Comparison of ENCODE assay signal across 10 cellular contexts in the genomic region with DNA sequence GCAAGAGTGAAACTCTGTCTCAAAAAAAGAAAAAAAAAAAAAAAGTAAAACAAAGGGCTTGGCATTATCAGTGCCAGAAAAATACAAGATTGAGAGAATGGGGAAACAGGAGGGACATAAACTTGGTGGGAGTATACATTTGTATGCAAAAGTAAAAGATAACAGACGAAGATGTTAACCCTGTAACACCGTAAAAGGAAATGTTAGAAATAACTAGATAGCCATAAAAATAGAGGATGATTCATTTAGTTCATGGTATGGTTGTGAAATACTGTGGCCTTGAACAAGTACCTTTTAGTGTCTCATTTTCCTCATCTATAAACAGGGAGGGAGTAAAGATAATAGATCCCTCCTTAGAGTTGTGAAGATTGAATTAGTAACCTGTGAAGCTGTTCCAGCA. TPM values are rescaled to one million over a fixed set of nuclear protein-coding genes. Genes with fewer than 3 reads are reported as not detected.
A peak's percentile ranks its signal among the peaks of the same experiment; 100 is the strongest.
DNase-seq lines count a peak whose midpoint lies in the region; ATAC-seq, FAIRE-seq and TF ChIP-seq lines count a peak whose summit lies in the region.
"Had no signal": no experiment of that assay in that cellular context is flagged by ENCODE, and none has a peak within 500 bp of the region (broad histone marks: within the 10 kb centered on the region; RNA-seq: fewer than 3 reads in every experiment).

No MANE protein-coding gene starts in this region.

- TF ChIP-seq CTCF in CD14-positive monocyte (IDR thresholded peaks at IDR 0.05) (no peak), activated B cell treated with CpG ODN at 0.5 μM for 24 hours (IDR thresholded peaks at IDR 0.05) (no peak), keratinocyte (optimal IDR thresholded peaks at IDR 0.05 in 1 of 3, IDR thresholded peaks at IDR 0.05 in 1 of 3, conservative IDR thresholded peaks at IDR 0.05 in 1 of 3; ENCODE audit: extremely low read depth in 1 of 3, insufficient read depth in 2 of 3, low read length in 3 of 3) (no peak)

- peaks cover 93% of the 10 kb centered on the region for H3K79me2 ChIP-seq in keratinocyte (ENCODE audit: control insufficient read depth, insufficient read depth, low read length)

- H3K27me3 Mint-ChIP-seq in CD14-positive monocyte (ENCODE audit: low read depth in 3 of 3) (peaks cover 0 to 3% (median 0%) of the 10 kb centered on the region in 3 donors), activated B cell treated with CpG ODN at 0.5 μM for 24 hours (no peaks in the 10 kb centered on the region)
- H3K27me3 Mint-ChIP-seq: IgD-negative memory B cell had no signal

- no peaks in the 10 kb centered on the region for H3K9me3 ChIP-seq in keratinocyte (ENCODE audit: control insufficient read depth, low read depth, low read length)

- no peaks in the 10 kb centered on the region for H3K27me3 ChIP-seq in keratinocyte (ENCODE audit: control insufficient read depth, extremely low read depth, insufficient read depth, low read length)

- dilution Hi-C loops in keratinocyte (cut with MboI; ENCODE audit: extremely low pct_ligation_motif_present, low sequenced_read_pairs), result no loop called here

- H3K36me3 ChIP-seq in keratinocyte (ENCODE audit: control insufficient read depth in 2 of 2, extremely low read depth in 1 of 2, insufficient read depth in 2 of 2, low read length in 2 of 2), result peaks cover 9 to 19% of the 10 kb centered on the region in 2 experiments

- peaks cover 5% of the 10 kb centered on the region for H4K20me1 ChIP-seq in keratinocyte (ENCODE audit: control insufficient read depth, extremely low read depth, insufficient read depth, low read length)

- peaks cover 38% of the 10 kb centered on the region for H3K4me1 ChIP-seq in keratinocyte (ENCODE audit: control insufficient read depth, extremely low read depth, insufficient read depth, low read length)

- H3K9ac ChIP-seq in keratinocyte (ENCODE audit: control insufficient read depth, extremely low read depth, insufficient read depth, low read length), result no peak overlapping the region

- CTCF ChIA-PET in activated B cell treated with CpG ODN at 0.5 μM for 24 hours (lab: Charles Lee), result no interaction called here

- H3K4me3 Mint-ChIP-seq in CD14-positive monocyte, result peak overlapping the region in 1 of 2 donors; percentile 5
- H3K4me3 Mint-ChIP-seq in activated B cell treated with CpG ODN at 0.5 μM for 24 hours, result no peak overlapping the region
- H3K4me3 Mint-ChIP-seq: IgD-negative memory B cell, WTC11 had no signal

- H3K27ac Mint-ChIP-seq in CD14-positive monocyte (peak overlapping the region; percentile 46 to 91 (median 66)), activated B cell treated with CpG ODN at 0.5 μM for 24 hours (peak overlapping the region; percentile 50)
- H3K27ac Mint-ChIP-seq: IgD-negative memory B cell, WTC11 had no signal

- H3K36me3 Mint-ChIP-seq in CD14-positive monocyte (peaks cover 17 to 44% of the 10 kb centered on the region in 2 donors), activated B cell treated with CpG ODN at 0.5 μM for 24 hours (ENCODE audit: low read depth) (peaks cover 44% of the 10 kb centered on the region)

- H3K9me3 Mint-ChIP-seq in CD14-positive monocyte, result peaks cover 0 to 2% (median 0%) of the 10 kb centered on the region in 7 donors
- no peaks in the 10 kb centered on the region for H3K9me3 Mint-ChIP-seq in activated B cell treated with CpG ODN at 0.5 μM for 24 hours
- H3K9me3 Mint-ChIP-seq: IgD-negative memory B cell, WTC11 had no signal

- peaks cover 3% of the 10 kb centered on the region for H3K9me1 ChIP-seq in keratinocyte (ENCODE audit: control insufficient read depth, extremely low read depth, insufficient read depth, low read length)

- H3K4me2 ChIP-seq in keratinocyte (ENCODE audit: control insufficient read depth, extremely low read depth, insufficient read depth, low read depth, low read length), result no peak overlapping the region

- intact Hi-C loops in CD14-positive monocyte (cut with micrococcal nuclease) (loop anchor here in 1 of 2 donors (10.0 kb wide), 1 partner anchor 210 kb away; no protein-coding TSS in a partner anchor), activated B cell treated with CpG ODN at 0.5 μM for 24 hours (cut with micrococcal nuclease) (no loop called here)

- ATAC-seq in HG02610 (IDR thresholded peaks at IDR 0.05; ENCODE audit: unreplicated experiment) (peak; percentile 74), activated B cell treated with CpG ODN at 0.5 μM for 24 hours (ENCODE audit: low read depth) (no peak), HG03095 (IDR thresholded peaks at IDR 0.05; ENCODE audit: unreplicated experiment) (no peak), HG02798 (IDR thresholded peaks at IDR 0.05; ENCODE audit: poor library complexity, unreplicated experiment) (no peak)
- ATAC-seq: WTC11 had no signal

- no peak overlapping the region for H2AFZ ChIP-seq in keratinocyte (ENCODE audit: control insufficient read depth, low read length)

- H3K4me3 ChIP-seq in keratinocyte (ENCODE audit: control insufficient read depth in 2 of 3, extremely low read depth in 1 of 3, insufficient read depth in 2 of 3, low read depth in 1 of 3, low read length in 3 of 3), result no peak overlapping the region

- peak; percentile 5 for FAIRE-seq in keratinocyte (lab: Jason Lieb, UNC)

- no peak overlapping the region for H3K27ac ChIP-seq in keratinocyte (ENCODE audit: control insufficient read depth, insufficient read depth, low read length)

- peaks cover 52% of the 10 kb centered on the region for H3K4me1 Mint-ChIP-seq in CD14-positive monocyte
- H3K4me1 Mint-ChIP-seq in activated B cell treated with CpG ODN at 0.5 μM for 24 hours, result peaks cover 10% of the 10 kb centered on the region
- H3K4me1 Mint-ChIP-seq: WTC11 had no signal

- POLR2A ChIA-PET in activated B cell treated with CpG ODN at 0.5 μM for 24 hours (lab: Charles Lee), result interaction anchor here (0.7 kb wide), 1 partner anchor 35 kb away, joined by 3 read pairs; no protein-coding TSS in a partner anchor

- DNase-seq in CD14-positive monocyte (ENCODE audit: low spot score), result no peak
- no peak for DNase-seq in activated B cell treated with CpG ODN at 0.5 μM for 24 hours
- no peak for DNase-seq in keratinocyte (ENCODE audit: low read depth, low spot score)
- DNase-seq in midbrain (lab: John Stamatoyannopoulos, UW), result no peak
- DNase-seq in middle frontal gyrus (ENCODE audit: extremely low spot score, low spot score), result no peak

RNA-seq across cellular contexts. Expression of a gene that starts 33.3 kb away (rescaled TPM):
- polyA plus RNA-seq in CD14-positive monocyte (1 to 10 TPM; 4.5 to 6.9 TPM), keratinocyte (54.5 to 190 TPM (median 127 TPM) in 3 replicates)
- 94.8 and 100 TPM in 2 replicates for total RNA-seq in activated B cell treated with CpG ODN at 0.5 μM for 24 hours
- polyA plus RNA-seq in keratinocyte (2011; ENCODE audit: low read depth), result 125 TPM
- 44.8 and 61.1 TPM in 2 replicates for polyA plus RNA-seq in keratinocyte (2011; cell fraction: cytosol; rRNA removed)
- polyA plus RNA-seq in keratinocyte (2011; cell fraction: nucleus; rRNA removed), result 434 and 449 TPM in 2 replicates
- 126 and 203 TPM in 2 replicates for polyA plus RNA-seq in keratinocyte (2012; ENCODE audit: low replicate concordance)
- polyA minus RNA-seq in keratinocyte, result 122 to 314 TPM (median 265 TPM) in 3 replicates
- polyA minus RNA-seq in keratinocyte (2011; cell fraction: cytosol; rRNA and poly(A)+ RNA removed), result 79.8 TPM
- 294 and 451 TPM in 2 replicates for polyA minus RNA-seq in keratinocyte (2011; cell fraction: nucleus; rRNA and poly(A)+ RNA removed)

Comparison
In these comparisons a context has a peak if more than half of its experiments do, and no peak if none do; other contexts are left out.
1. RNA of a gene that starts 33.3 kb away (polyA plus RNA-seq): 44.8 to 449 TPM in keratinocyte; 4.5 to 6.9 TPM in CD14-positive monocyte; every median in the first group is over 4 times any median in the second.